In the genomic region with DNA sequence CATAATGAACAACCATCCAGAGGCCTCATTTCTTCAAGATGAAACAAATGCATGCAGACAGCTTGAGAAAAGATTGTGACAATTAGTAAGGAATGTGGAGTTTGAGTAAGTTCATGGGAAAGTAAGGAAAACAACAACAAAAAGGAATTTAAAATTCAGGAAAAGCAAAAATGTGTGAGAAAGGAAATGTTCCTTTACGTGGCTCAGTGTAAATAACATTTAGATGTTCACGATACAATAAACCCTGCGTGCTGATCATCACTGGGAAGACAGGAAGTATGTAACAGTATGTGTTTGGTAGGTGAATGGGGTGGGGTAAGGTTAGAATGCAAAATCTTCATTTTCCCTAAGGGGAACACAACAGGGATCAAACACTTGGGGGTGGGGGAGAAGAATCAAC, we compare ENCODE assay signal across 16 cellular contexts.
DNase-seq lines count a peak whose midpoint lies in the region; TF ChIP-seq lines count a peak whose summit lies in the region.
"Had no signal": no experiment of that assay in that cellular context is flagged by ENCODE, and none has a peak within 500 bp of the region (broad histone marks: within the 10 kb centered on the region; RNA-seq: fewer than 3 reads in every experiment).

No MANE protein-coding gene starts in this region.

- peaks cover 81% of the 10 kb centered on the region for H3K4me1 Mint-ChIP-seq in activated naive CD4-positive, alpha-beta T cell treated with anti-CD3 and anti-CD28 coated beads, Interleukin-2, amount 50 U/mL, for 24 hours

- no peaks in the 10 kb centered on the region for H3K27me3 Mint-ChIP-seq in activated naive CD4-positive, alpha-beta T cell treated with anti-CD3 and anti-CD28 coated beads, Interleukin-2, amount 50 U/mL, for 24 hours

- H3K27ac ChIP-seq in VCaP (peak overlapping the region; percentile 27), tibial nerve (no peak overlapping the region)
- H3K27ac ChIP-seq: HL-60, WERI-Rb-1 had no signal

- H3K27me3 ChIP-seq in tibial nerve: no peaks in the 10 kb centered on the region

- TF ChIP-seq POLR2A in tibial nerve (IDR thresholded peaks at IDR 0.05): no peak

- DNase-seq in activated naive CD4-positive, alpha-beta T cell (lab: John Stamatoyannopoulos, UW): no peak
- peak; percentile 62 for DNase-seq in fibroblast of villous mesenchyme (ENCODE audit: low read depth)
- DNase-seq in NCI-H2107 treated with DMSO at 0.1 percent for 48 hours (lab: John Stamatoyannopoulos, UW; ENCODE audit: unreplicated experiment): no peak
- no peak for DNase-seq in tibial nerve (ENCODE audit: low spot score in 2 of 2)
- no peak for DNase-seq in NAMALWA (ENCODE audit: low spot score)
- no peak for DNase-seq in NCI-H1092 (lab: John Stamatoyannopoulos, UW)
- DNase-seq: activated naive CD4-positive, alpha-beta T cell treated with Interleukin-2 at 50 U/mL for 16 hours; MV-4-11; NCI-H2081; NCI-H510A; right cardiac atrium; RPMI8226; WERI-Rb-1 had no signal

- H3K36me3 Mint-ChIP-seq in activated naive CD4-positive, alpha-beta T cell treated with anti-CD3 and anti-CD28 coated beads, Interleukin-2, amount 50 U/mL, for 24 hours: peaks cover 21% of the 10 kb centered on the region

- TF ChIP-seq EP300 in tibial nerve (IDR thresholded peaks at IDR 0.05): no peak

- peaks cover 0 to 51% (median 0%) of the 10 kb centered on the region in 4 donors for H3K4me1 ChIP-seq in tibial nerve

- whole genome bisulfite sequencing in tibial nerve, 2 donors: 81 to 94% methylated on average over 3 of the region's 3 CpGs

- no peaks in the 10 kb centered on the region for H3K9me3 ChIP-seq in tibial nerve

- no peak overlapping the region for H3K4me3 ChIP-seq in fibroblast of villous mesenchyme (ENCODE audit: low read depth, low read length)
- no peak overlapping the region for H3K4me3 ChIP-seq in tibial nerve

- H3K4me3 Mint-ChIP-seq in activated naive CD4-positive, alpha-beta T cell treated with anti-CD3 and anti-CD28 coated beads, Interleukin-2, amount 50 U/mL, for 24 hours: peak overlapping the region; percentile 52

- no peaks in the 10 kb centered on the region for H3K9me3 Mint-ChIP-seq in activated naive CD4-positive, alpha-beta T cell treated with anti-CD3 and anti-CD28 coated beads, Interleukin-2, amount 50 U/mL, for 24 hours

- H3K27ac Mint-ChIP-seq in activated naive CD4-positive, alpha-beta T cell treated with anti-CD3 and anti-CD28 coated beads, Interleukin-2, amount 50 U/mL, for 24 hours: peak overlapping the region; percentile 93

- H3K36me3 ChIP-seq in tibial nerve: peaks cover 0 to 21% (median 0%) of the 10 kb centered on the region in 3 donors
- H3K36me3 ChIP-seq: WERI-Rb-1 had no signal

- TF ChIP-seq CTCF in VCaP (conservative IDR thresholded peaks at IDR 0.05) (no peak), fibroblast of villous mesenchyme (IDR thresholded peaks at IDR 0.05; ENCODE audit: insufficient read depth, low read depth, low read length) (no peak), tibial nerve (IDR thresholded peaks at IDR 0.05) (no peak)
